Comparison of ENCODE assay signal across 28 cellular contexts in genomic region chr15:35211240-35211952, GRCh38.
"Had no signal": no experiment of that assay in that cellular context is flagged by ENCODE, and none has a peak within 500 bp of the region (broad histone marks: within the 10 kb centered on the region; RNA-seq: fewer than 3 reads in every experiment).

No MANE protein-coding gene starts in this region.

- H3K4me3 Mint-ChIP-seq: dendritic cell treated with granulocyte-macrophage colony-stimulating factor and Interleukin-4, amounts not matched to agents 40 ng/mL and 50 ng/mL, for 4 days; endodermal cell; immature natural killer cell; memory B cell; naive thymus-derived CD4-positive, alpha-beta T cell; nephron; neural progenitor cell; stimulated activated memory B cell treated with anti-CD40 and anti-IgM and Interleukin-4, amounts not matched to agents 10 μg/mL and 1 μg/mL and 100 μg/mL, for 72 hours; type B pancreatic cell had no signal

- H3K27me3 Mint-ChIP-seq: dendritic cell treated with granulocyte-macrophage colony-stimulating factor and Interleukin-4, amounts not matched to agents 40 ng/mL and 50 ng/mL, for 4 days; memory B cell; naive thymus-derived CD4-positive, alpha-beta T cell; progenitor cell of endocrine pancreas; stimulated activated memory B cell treated with anti-CD40 and anti-IgM and Interleukin-4, amounts not matched to agents 10 μg/mL and 1 μg/mL and 100 μg/mL, for 72 hours; type B pancreatic cell had no signal

- H3K9me3 Mint-ChIP-seq: dendritic cell treated with granulocyte-macrophage colony-stimulating factor and Interleukin-4, amounts not matched to agents 40 ng/mL and 50 ng/mL, for 4 days; memory B cell; naive thymus-derived CD4-positive, alpha-beta T cell; nephron; stimulated activated memory B cell treated with anti-CD40 and anti-IgM and Interleukin-4, amounts not matched to agents 10 μg/mL and 1 μg/mL and 100 μg/mL, for 72 hours; type B pancreatic cell had no signal

- H3K4me1 Mint-ChIP-seq: immature natural killer cell; memory B cell; naive thymus-derived CD4-positive, alpha-beta T cell; neural progenitor cell; stimulated activated memory B cell treated with anti-CD40 and anti-IgM and Interleukin-4, amounts not matched to agents 10 μg/mL and 1 μg/mL and 100 μg/mL, for 72 hours had no signal

- DNase-seq: colonic mucosa; effector CD8-positive, alpha-beta T cell; endodermal cell; hypothalamus; immature natural killer cell; islet precursor cell; kidney glomerular epithelial cell; left colon; mucosa of descending colon; naive thymus-derived CD4-positive, alpha-beta T cell; sigmoid colon; spleen; stimulated activated CD4-positive, alpha-beta T cell treated with anti-CD3 and anti-CD28 coated beads, Interleukin-4, amount 100 ng/mL, for 4 hours; stimulated activated naive CD8-positive, alpha-beta T cell treated with anti-CD3 and anti-CD28 coated beads, Interleukin-15, Interleukin-2, amounts not matched to agents 100 U/mL and 50 U/mL, for 24 hours; substantia nigra; testis; tibial artery had no signal

- H3K27me3 ChIP-seq: colonic mucosa, esophagus muscularis mucosa, neural progenitor cell, sigmoid colon, spleen, testis, tibial artery had no signal

- H3K9me3 ChIP-seq: colonic mucosa, esophagus muscularis mucosa, mucosa of descending colon, sigmoid colon, spleen, testis, tibial artery had no signal

- ATAC-seq: left colon; mucosa of descending colon; naive thymus-derived CD4-positive, alpha-beta T cell; stimulated activated memory B cell treated with anti-CD40 and anti-IgM and Interleukin-4, amounts not matched to agents 10 μg/mL and 1 μg/mL and 100 μg/mL, for 72 hours; stimulated activated naive CD8-positive, alpha-beta T cell treated with anti-CD3 and anti-CD28 coated beads, Interleukin-15, Interleukin-2, amounts not matched to agents 100 U/mL and 50 U/mL, for 24 hours had no signal

- H3K4me1 ChIP-seq: colonic mucosa, neural progenitor cell, parathyroid adenoma, spleen, testis, tibial artery had no signal

- H2AFZ ChIP-seq: neural progenitor cell, parathyroid adenoma had no signal

- H3K36me3 Mint-ChIP-seq: immature natural killer cell; memory B cell; neural progenitor cell; stimulated activated memory B cell treated with anti-CD40 and anti-IgM and Interleukin-4, amounts not matched to agents 10 μg/mL and 1 μg/mL and 100 μg/mL, for 72 hours; type B pancreatic cell had no signal

- H3K79me2 ChIP-seq: parathyroid adenoma had no signal

- H3K27ac Mint-ChIP-seq: dendritic cell treated with granulocyte-macrophage colony-stimulating factor and Interleukin-4, amounts not matched to agents 40 ng/mL and 50 ng/mL, for 4 days; endodermal cell; immature natural killer cell; memory B cell; naive thymus-derived CD4-positive, alpha-beta T cell; neural progenitor cell; progenitor cell of endocrine pancreas; stimulated activated memory B cell treated with anti-CD40 and anti-IgM and Interleukin-4, amounts not matched to agents 10 μg/mL and 1 μg/mL and 100 μg/mL, for 72 hours; type B pancreatic cell had no signal

- H3K4me2 ChIP-seq: neural progenitor cell had no signal

- H3K4me3 ChIP-seq: colonic mucosa, esophagus muscularis mucosa, lung, mucosa of descending colon, neural progenitor cell, sigmoid colon, skin epidermis, spleen, testis, tibial artery had no signal

- H3K27ac ChIP-seq: colonic mucosa, esophagus muscularis mucosa, neural progenitor cell, parathyroid adenoma, sigmoid colon, skin epidermis, spleen, testis, tibial artery had no signal

- H3K36me3 ChIP-seq: colonic mucosa, esophagus muscularis mucosa, neural progenitor cell, sigmoid colon, spleen, tibial artery had no signal
